In the genomic region with DNA sequence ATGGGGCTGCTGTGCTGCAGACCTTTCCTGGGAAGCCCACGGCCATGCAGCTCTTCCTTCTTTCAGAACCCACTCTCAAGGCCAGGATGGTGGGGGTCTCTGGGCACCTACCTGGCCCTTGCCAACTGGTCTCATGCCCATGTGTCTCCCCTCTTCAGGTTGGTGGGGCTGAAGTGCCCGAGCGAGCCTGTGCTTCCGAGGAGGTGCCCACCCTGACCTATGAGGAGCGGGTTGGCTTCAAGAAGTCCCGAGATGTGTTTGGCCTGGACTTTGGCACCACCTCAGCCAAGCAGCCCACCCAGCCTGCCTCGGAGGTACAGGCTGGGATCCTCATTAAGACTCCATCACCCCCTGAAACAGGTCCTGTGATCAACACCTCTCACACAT, we compare ENCODE assay signal across 1 cellular context.
A peak's percentile ranks its signal among the peaks of the same experiment; 100 is the strongest.
TF ChIP-seq lines count a peak whose summit lies in the region.

No MANE protein-coding gene starts in this region.

TF ChIP-seq in K562, 482 proteins besides CTCF, POLR2A, EP300 and RAD21:
- TF ChIP-seq, protein P1, sequence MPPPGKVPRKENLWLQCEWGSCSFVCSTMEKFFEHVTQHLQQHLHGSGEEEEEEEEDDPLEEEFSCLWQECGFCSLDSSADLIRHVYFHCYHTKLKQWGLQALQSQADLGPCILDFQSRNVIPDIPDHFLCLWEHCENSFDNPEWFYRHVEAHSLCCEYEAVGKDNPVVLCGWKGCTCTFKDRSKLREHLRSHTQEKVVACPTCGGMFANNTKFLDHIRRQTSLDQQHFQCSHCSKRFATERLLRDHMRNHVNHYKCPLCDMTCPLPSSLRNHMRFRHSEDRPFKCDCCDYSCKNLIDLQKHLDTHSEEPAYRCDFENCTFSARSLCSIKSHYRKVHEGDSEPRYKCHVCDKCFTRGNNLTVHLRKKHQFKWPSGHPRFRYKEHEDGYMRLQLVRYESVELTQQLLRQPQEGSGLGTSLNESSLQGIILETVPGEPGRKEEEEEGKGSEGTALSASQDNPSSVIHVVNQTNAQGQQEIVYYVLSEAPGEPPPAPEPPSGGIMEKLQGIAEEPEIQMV (tag; conservative IDR thresholded peaks at IDR 0.05; ENCODE audit: low read depth): no peak
- TF ChIP-seq BCOR (IDR thresholded peaks at IDR 0.05) (no peak), RBM25 (IDR thresholded peaks at IDR 0.05; ENCODE audit: low read depth, low read length, severe bottlenecking) (no peak), FOXA1 (IDR thresholded peaks at IDR 0.05; ENCODE audit: borderline replicate concordance) (no peak), NR2C2 (CRISPR knock-in tag; IDR thresholded peaks at IDR 0.05) (no peak), NR2C2 (tag; IDR thresholded peaks at IDR 0.05) (no peak), ZKSCAN1 (IDR thresholded peaks at IDR 0.05; ENCODE audit: low read depth, low read length) (peak; percentile 19; the same call in 1 of the 2 replicates), TARDBP (IDR thresholded peaks at IDR 0.05) (no peak)
- TF ChIP-seq, protein P2, sequence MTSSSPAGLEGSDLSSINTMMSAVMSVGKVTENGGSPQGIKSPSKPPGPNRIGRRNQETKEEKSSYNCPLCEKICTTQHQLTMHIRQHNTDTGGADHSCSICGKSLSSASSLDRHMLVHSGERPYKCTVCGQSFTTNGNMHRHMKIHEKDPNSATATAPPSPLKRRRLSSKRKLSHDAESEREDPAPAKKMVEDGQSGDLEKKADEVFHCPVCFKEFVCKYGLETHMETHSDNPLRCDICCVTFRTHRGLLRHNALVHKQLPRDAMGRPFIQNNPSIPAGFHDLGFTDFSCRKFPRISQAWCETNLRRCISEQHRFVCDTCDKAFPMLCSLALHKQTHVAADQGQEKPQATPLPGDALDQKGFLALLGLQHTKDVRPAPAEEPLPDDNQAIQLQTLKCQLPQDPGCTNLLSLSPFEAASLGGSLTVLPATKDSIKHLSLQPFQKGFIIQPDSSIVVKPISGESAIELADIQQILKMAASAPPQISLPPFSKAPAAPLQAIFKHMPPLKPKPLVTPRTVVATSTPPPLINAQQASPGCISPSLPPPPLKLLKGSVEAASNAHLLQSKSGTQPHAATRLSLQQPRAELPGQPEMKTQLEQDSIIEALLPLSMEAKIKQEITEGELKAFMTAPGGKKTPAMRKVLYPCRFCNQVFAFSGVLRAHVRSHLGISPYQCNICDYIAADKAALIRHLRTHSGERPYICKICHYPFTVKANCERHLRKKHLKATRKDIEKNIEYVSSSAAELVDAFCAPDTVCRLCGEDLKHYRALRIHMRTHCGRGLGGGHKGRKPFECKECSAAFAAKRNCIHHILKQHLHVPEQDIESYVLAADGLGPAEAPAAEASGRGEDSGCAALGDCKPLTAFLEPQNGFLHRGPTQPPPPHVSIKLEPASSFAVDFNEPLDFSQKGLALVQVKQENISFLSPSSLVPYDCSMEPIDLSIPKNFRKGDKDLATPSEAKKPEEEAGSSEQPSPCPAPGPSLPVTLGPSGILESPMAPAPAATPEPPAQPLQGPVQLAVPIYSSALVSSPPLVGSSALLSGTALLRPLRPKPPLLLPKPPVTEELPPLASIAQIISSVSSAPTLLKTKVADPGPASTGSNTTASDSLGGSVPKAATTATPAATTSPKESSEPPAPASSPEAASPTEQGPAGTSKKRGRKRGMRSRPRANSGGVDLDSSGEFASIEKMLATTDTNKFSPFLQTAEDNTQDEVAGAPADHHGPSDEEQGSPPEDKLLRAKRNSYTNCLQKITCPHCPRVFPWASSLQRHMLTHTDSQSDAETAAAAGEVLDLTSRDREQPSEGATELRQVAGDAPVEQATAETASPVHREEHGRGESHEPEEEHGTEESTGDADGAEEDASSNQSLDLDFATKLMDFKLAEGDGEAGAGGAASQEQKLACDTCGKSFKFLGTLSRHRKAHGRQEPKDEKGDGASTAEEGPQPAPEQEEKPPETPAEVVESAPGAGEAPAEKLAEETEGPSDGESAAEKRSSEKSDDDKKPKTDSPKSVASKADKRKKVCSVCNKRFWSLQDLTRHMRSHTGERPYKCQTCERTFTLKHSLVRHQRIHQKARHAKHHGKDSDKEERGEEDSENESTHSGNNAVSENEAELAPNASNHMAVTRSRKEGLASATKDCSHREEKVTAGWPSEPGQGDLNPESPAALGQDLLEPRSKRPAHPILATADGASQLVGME (CRISPR knock-in tag; IDR thresholded peaks at IDR 0.05): peak; percentile 56; the same call in 1 of the 2 replicates
- TF ChIP-seq, protein P3, sequence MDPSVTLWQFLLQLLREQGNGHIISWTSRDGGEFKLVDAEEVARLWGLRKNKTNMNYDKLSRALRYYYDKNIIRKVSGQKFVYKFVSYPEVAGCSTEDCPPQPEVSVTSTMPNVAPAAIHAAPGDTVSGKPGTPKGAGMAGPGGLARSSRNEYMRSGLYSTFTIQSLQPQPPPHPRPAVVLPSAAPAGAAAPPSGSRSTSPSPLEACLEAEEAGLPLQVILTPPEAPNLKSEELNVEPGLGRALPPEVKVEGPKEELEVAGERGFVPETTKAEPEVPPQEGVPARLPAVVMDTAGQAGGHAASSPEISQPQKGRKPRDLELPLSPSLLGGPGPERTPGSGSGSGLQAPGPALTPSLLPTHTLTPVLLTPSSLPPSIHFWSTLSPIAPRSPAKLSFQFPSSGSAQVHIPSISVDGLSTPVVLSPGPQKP (CRISPR knock-in tag; IDR thresholded peaks at IDR 0.05): no peak
